In the genomic region with DNA sequence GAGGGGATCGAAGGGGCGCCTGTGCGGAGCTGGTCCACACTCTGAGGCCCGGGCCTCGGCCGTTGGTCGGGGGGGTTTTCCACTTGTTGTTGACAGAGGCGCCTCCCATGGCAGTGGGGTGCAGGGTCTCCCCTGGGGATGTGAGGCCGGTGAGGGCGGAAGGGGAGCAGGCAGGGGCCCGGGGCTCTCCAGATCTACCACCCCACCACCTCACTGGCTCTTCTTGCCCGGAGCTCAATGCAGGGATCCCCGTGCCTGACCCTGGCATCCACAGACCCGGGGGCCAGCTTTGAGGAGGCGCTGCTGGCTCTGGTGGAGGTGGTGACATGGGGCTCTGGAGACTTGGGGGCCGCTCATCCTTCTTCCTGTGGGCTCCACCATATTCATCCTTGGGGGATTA, we compare ENCODE assay signal across 18 cellular contexts. TPM values are rescaled to one million over a fixed set of nuclear protein-coding genes. Genes with fewer than 3 reads are reported as not detected.
A peak's percentile ranks its signal among the peaks of the same experiment; 100 is the strongest.
DNase-seq lines count a peak whose midpoint lies in the region; ATAC-seq lines count a peak whose summit lies in the region.
"Had no signal": no experiment of that assay in that cellular context is flagged by ENCODE, and none has a peak within 500 bp of the region (broad histone marks: within the 10 kb centered on the region; RNA-seq: fewer than 3 reads in every experiment).

No MANE protein-coding gene starts in this region.

- H3K9me3 ChIP-seq in T-helper 17 cell (ENCODE audit: control insufficient read depth, low read length, poor library complexity, severe bottlenecking), result no peaks in the 10 kb centered on the region

- intact Hi-C loops in sciatic nerve (cut with DNase I), result loop anchor here (5.0 kb wide), 1 partner anchor 368 kb away; no protein-coding TSS in a partner anchor

- H3K9me3 Mint-ChIP-seq in memory B cell, result no peaks in the 10 kb centered on the region
- H3K9me3 Mint-ChIP-seq in stimulated activated memory B cell treated with anti-CD40 and anti-IgM and Interleukin-4, amounts not matched to agents 10 μg/mL and 1 μg/mL and 100 μg/mL, for 72 hours, result no peaks in the 10 kb centered on the region

- H3K27ac Mint-ChIP-seq in T-helper 17 cell (peak overlapping the region; percentile 6), memory B cell (peak overlapping the region; percentile 3)
- H3K27ac Mint-ChIP-seq in stimulated activated memory B cell treated with anti-CD40 and anti-IgM and Interleukin-4, amounts not matched to agents 10 μg/mL and 1 μg/mL and 100 μg/mL, for 72 hours, result no peak overlapping the region

- H3K4me1 Mint-ChIP-seq in T-helper 17 cell (peaks cover 24% of the 10 kb centered on the region), memory B cell (peaks cover 22% of the 10 kb centered on the region)
- H3K4me1 Mint-ChIP-seq in stimulated activated memory B cell treated with anti-CD40 and anti-IgM and Interleukin-4, amounts not matched to agents 10 μg/mL and 1 μg/mL and 100 μg/mL, for 72 hours, result peaks cover 38% of the 10 kb centered on the region

- H3K27ac ChIP-seq in caudate nucleus (ENCODE audit: low read depth, low read length), result no peak overlapping the region
- H3K27ac ChIP-seq: GM23248 had no signal

- no peak for DNase-seq in T-helper 17 cell
- no peak for DNase-seq in memory B cell (ENCODE audit: low spot score in 2 of 2)
- DNase-seq in sciatic nerve (ENCODE audit: low spot score), result no peak
- DNase-seq in caudate nucleus (lab: John Stamatoyannopoulos, UW), result no peak
- DNase-seq: C1 segment of cervical spinal cord, COR-L47, DMS79, EL, GDM1, GM23248, H7, HCEC 1CT had no signal

- no peak overlapping the region for H3K4me3 Mint-ChIP-seq in T-helper 17 cell
- H3K4me3 Mint-ChIP-seq in memory B cell, result no peak overlapping the region
- H3K4me3 Mint-ChIP-seq in stimulated activated memory B cell treated with anti-CD40 and anti-IgM and Interleukin-4, amounts not matched to agents 10 μg/mL and 1 μg/mL and 100 μg/mL, for 72 hours, result no peak overlapping the region

- H3K36me3 Mint-ChIP-seq in T-helper 17 cell (ENCODE audit: low read depth) (peaks cover 2% of the 10 kb centered on the region), memory B cell (no peaks in the 10 kb centered on the region)
- no peaks in the 10 kb centered on the region for H3K36me3 Mint-ChIP-seq in stimulated activated memory B cell treated with anti-CD40 and anti-IgM and Interleukin-4, amounts not matched to agents 10 μg/mL and 1 μg/mL and 100 μg/mL, for 72 hours

- H3K27me3 Mint-ChIP-seq in T-helper 17 cell, result no peaks in the 10 kb centered on the region
- no peaks in the 10 kb centered on the region for H3K27me3 Mint-ChIP-seq in memory B cell
- H3K27me3 Mint-ChIP-seq in stimulated activated memory B cell treated with anti-CD40 and anti-IgM and Interleukin-4, amounts not matched to agents 10 μg/mL and 1 μg/mL and 100 μg/mL, for 72 hours, result no peaks in the 10 kb centered on the region
- H3K27me3 Mint-ChIP-seq: CD4-positive, alpha-beta memory T cell had no signal

- ATAC-seq in T-helper 17 cell, result no peak
- no peak for ATAC-seq in memory B cell (ENCODE audit: low read depth)
- ATAC-seq in stimulated activated memory B cell treated with anti-CD40 and anti-IgM and Interleukin-4, amounts not matched to agents 10 μg/mL and 1 μg/mL and 100 μg/mL, for 72 hours, result peak; percentile 1
- ATAC-seq in HG02759 (IDR thresholded peaks at IDR 0.05; ENCODE audit: unreplicated experiment), result no peak
- ATAC-seq in sciatic nerve, result no peak
- ATAC-seq: GM12878 had no signal

RNA-seq across cellular contexts. Expression of a gene that starts 7.1 kb away (rescaled TPM):
- total RNA-seq in T-helper 17 cell, result 1 to 10 TPM; 7.3 to 8.3 TPM
- total RNA-seq in sciatic nerve, result 18.1 TPM

RNA-seq across cellular contexts. Expression of a gene that starts 27.8 kb away (rescaled TPM):
- total RNA-seq in T-helper 17 cell, result 10 to 100 TPM; 68.4 to 70.0 TPM
- total RNA-seq in sciatic nerve, result 87.3 TPM

RNA-seq across cellular contexts. Expression of a gene that starts 28.1 kb away (rescaled TPM):
- total RNA-seq in T-helper 17 cell, result 1 to 10 TPM; 7.0 to 8.4 TPM
- total RNA-seq in sciatic nerve, result 16.4 TPM

RNA-seq across cellular contexts. Expression of a gene that starts 56.7 kb away (rescaled TPM):
- total RNA-seq in T-helper 17 cell (10 to 100 TPM; 30.0 to 39.3 TPM), sciatic nerve (1.1 TPM)
- total RNA-seq: A172, A673, GM23248 had no signal
